ENCODE assay signal across 1 cellular context in genomic region chr2:24477229-24477628, GRCh38.
TF ChIP-seq lines count a peak whose summit lies in the region.

No MANE protein-coding gene starts in this region.

TF ChIP-seq in GM23338, 12 proteins besides CTCF, POLR2A, EP300 and RAD21 (continued from another document):
- TF ChIP-seq ZNF114 (CRISPR knock-in tag; IDR thresholded peaks at IDR 0.05), result no peak
- no peak for TF ChIP-seq ZNF462 (CRISPR knock-in tag; IDR thresholded peaks at IDR 0.05)
- no peak for TF ChIP-seq EZH2 (IDR thresholded peaks at IDR 0.05; ENCODE audit: low read depth, unreplicated experiment)
- TF ChIP-seq EZH2phosphoT487 (IDR thresholded peaks at IDR 0.05; ENCODE audit: unreplicated experiment), result no peak
- TF ChIP-seq CREB1 (CRISPR knock-in tag; IDR thresholded peaks at IDR 0.05; ENCODE audit: low read depth), result no peak
- no peak for TF ChIP-seq JUNB (IDR thresholded peaks at IDR 0.05; ENCODE audit: unreplicated experiment)
